Comparison of ENCODE assay signal across 1 cellular context in genomic region chr6:152338335-152339125, GRCh38.
TF ChIP-seq lines count a peak whose summit lies in the region.

No MANE protein-coding gene starts in this region.

TF ChIP-seq in HCT116, 20 proteins besides CTCF, POLR2A, EP300 and RAD21 (continued from another document):
- no peak for TF ChIP-seq TCF7L2 (IDR thresholded peaks at IDR 0.05; ENCODE audit: borderline replicate concordance, extremely low read depth, insufficient read depth, insufficient read length)
- no peak for TF ChIP-seq CBX3 (IDR thresholded peaks at IDR 0.05; ENCODE audit: low read depth)
- TF ChIP-seq EGR1 (IDR thresholded peaks at IDR 0.05; ENCODE audit: low read depth) = no peak
- no peak for TF ChIP-seq REST (IDR thresholded peaks at IDR 0.05; ENCODE audit: low read depth)
- TF ChIP-seq MAX (IDR thresholded peaks at IDR 0.05) = no peak
- TF ChIP-seq SIN3A (IDR thresholded peaks at IDR 0.05; ENCODE audit: low read depth) = no peak
TF ChIP-seq in HCT116: peak in this region for 0.
